ENCODE assay signal across 2 cellular contexts in the genomic region with DNA sequence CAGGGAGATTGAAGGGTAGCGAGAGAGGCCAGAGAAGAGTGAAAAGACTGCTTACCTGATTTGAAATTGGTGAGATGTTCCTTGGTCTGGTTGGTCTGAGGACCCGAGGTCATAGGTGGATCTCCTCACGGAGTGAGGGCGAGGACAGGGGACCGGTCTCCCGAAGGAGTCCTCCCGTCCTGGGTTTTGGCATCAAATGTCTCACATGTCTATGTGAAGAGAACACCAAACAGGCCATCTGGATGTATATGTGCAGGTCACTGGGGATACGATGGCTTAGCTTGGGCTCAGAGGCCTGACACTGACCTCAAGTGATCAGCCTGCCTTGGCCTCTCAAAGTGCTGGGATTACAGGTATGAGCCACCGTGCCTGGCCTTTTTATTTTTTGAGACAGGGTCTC. TPM values are rescaled to one million over a fixed set of nuclear protein-coding genes. Genes with fewer than 3 reads are reported as not detected.
"Had no signal": no experiment of that assay in that cellular context is flagged by ENCODE, and none has a peak within 500 bp of the region (broad histone marks: within the 10 kb centered on the region; RNA-seq: fewer than 3 reads in every experiment).

No MANE protein-coding gene starts in this region.

RNA-seq across cellular contexts. Expression of gene TMC7, which starts 13.3 kb away (rescaled TPM):
- total RNA-seq: mononuclear cell, natural killer cell had no signal
